In the genomic region with DNA sequence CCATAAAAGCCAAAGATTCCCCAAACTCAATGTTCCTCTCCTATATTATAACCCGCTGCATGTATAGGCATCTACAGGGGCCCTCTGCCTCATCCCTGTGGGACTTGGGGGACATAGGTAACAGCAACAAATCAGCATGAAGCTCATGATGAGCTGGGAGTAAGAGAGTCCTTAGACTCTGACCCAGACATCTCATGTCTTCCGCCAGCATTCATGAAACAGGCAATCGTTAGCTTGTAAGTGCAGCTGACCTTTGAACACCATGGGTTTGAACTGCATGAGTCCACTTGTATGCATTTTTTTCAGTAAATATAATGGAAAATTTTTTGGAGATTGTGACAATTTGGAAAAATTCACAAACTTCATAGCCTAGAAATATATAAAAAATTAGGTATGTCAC, we compare ENCODE assay signal across 1 cellular context.
A peak's percentile ranks its signal among the peaks of the same experiment; 100 is the strongest.
TF ChIP-seq lines count a peak whose summit lies in the region.

No MANE protein-coding gene starts in this region.

TF ChIP-seq in HepG2, 621 proteins besides CTCF, POLR2A, EP300 and RAD21 (continued from another document and continues in another):
- TF ChIP-seq, protein P1, sequence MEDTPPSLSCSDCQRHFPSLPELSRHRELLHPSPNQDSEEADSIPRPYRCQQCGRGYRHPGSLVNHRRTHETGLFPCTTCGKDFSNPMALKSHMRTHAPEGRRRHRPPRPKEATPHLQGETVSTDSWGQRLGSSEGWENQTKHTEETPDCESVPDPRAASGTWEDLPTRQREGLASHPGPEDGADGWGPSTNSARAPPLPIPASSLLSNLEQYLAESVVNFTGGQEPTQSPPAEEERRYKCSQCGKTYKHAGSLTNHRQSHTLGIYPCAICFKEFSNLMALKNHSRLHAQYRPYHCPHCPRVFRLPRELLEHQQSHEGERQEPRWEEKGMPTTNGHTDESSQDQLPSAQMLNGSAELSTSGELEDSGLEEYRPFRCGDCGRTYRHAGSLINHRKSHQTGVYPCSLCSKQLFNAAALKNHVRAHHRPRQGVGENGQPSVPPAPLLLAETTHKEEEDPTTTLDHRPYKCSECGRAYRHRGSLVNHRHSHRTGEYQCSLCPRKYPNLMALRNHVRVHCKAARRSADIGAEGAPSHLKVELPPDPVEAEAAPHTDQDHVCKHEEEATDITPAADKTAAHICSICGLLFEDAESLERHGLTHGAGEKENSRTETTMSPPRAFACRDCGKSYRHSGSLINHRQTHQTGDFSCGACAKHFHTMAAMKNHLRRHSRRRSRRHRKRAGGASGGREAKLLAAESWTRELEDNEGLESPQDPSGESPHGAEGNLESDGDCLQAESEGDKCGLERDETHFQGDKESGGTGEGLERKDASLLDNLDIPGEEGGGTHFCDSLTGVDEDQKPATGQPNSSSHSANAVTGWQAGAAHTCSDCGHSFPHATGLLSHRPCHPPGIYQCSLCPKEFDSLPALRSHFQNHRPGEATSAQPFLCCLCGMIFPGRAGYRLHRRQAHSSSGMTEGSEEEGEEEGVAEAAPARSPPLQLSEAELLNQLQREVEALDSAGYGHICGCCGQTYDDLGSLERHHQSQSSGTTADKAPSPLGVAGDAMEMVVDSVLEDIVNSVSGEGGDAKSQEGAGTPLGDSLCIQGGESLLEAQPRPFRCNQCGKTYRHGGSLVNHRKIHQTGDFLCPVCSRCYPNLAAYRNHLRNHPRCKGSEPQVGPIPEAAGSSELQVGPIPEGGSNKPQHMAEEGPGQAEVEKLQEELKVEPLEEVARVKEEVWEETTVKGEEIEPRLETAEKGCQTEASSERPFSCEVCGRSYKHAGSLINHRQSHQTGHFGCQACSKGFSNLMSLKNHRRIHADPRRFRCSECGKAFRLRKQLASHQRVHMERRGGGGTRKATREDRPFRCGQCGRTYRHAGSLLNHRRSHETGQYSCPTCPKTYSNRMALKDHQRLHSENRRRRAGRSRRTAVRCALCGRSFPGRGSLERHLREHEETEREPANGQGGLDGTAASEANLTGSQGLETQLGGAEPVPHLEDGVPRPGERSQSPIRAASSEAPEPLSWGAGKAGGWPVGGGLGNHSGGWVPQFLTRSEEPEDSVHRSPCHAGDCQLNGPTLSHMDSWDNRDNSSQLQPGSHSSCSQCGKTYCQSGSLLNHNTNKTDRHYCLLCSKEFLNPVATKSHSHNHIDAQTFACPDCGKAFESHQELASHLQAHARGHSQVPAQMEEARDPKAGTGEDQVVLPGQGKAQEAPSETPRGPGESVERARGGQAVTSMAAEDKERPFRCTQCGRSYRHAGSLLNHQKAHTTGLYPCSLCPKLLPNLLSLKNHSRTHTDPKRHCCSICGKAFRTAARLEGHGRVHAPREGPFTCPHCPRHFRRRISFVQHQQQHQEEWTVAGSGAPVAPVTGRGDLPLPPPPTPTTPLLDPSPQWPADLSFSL (CRISPR knock-in tag; IDR thresholded peaks at IDR 0.05) = no peak
- no peak for TF ChIP-seq ZNF12 (CRISPR knock-in tag; IDR thresholded peaks at IDR 0.05)
- TF ChIP-seq, protein P2, sequence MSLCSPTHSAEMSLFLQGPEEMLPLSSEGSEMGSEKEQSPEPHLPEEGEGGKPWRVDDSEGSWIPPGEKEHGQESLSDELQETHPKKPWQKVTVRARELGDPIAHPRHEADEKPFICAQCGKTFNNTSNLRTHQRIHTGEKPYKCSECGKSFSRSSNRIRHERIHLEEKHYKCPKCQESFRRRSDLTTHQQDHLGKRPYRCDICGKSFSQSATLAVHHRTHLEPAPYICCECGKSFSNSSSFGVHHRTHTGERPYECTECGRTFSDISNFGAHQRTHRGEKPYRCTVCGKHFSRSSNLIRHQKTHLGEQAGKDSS (CRISPR knock-in tag; IDR thresholded peaks at IDR 0.05; ENCODE audit: borderline replicate concordance, low read depth) = no peak
- TF ChIP-seq, protein P3, sequence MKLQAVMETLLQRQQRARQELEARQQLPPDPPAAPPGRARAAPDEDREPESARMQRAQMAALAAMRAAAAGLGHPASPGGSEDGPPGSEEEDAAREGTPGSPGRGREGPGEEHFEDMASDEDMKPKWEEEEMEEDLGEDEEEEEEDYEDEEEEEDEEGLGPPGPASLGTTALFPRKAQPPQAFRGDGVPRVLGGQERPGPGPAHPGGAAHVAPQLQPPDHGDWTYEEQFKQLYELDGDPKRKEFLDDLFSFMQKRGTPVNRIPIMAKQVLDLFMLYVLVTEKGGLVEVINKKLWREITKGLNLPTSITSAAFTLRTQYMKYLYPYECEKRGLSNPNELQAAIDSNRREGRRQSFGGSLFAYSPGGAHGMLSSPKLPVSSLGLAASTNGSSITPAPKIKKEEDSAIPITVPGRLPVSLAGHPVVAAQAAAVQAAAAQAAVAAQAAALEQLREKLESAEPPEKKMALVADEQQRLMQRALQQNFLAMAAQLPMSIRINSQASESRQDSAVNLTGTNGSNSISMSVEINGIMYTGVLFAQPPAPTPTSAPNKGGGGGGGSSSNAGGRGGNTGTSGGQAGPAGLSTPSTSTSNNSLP (IDR thresholded peaks at IDR 0.05; ENCODE audit: low read depth, low read length) = no peak
- no peak for TF ChIP-seq ZNF850 (CRISPR knock-in tag; conservative IDR thresholded peaks at IDR 0.05)
- TF ChIP-seq ZNF670 (CRISPR knock-in tag; IDR thresholded peaks at IDR 0.05; ENCODE audit: borderline replicate concordance) = no peak
- peak; percentile 9 for TF ChIP-seq SKI (IDR thresholded peaks at IDR 0.05; ENCODE audit: partially characterized antibody)
- peak; percentile 48 for TF ChIP-seq SAP130 (CRISPR knock-in tag; IDR thresholded peaks at IDR 0.05; ENCODE audit: low read depth)
- TF ChIP-seq MZF1 (CRISPR knock-in tag; IDR thresholded peaks at IDR 0.05; ENCODE audit: borderline replicate concordance) = no peak
- TF ChIP-seq U2AF2 (IDR thresholded peaks at IDR 0.05; ENCODE audit: low read depth, low read length) = no peak
- TF ChIP-seq KDM3A (CRISPR knock-in tag; IDR thresholded peaks at IDR 0.05; ENCODE audit: low read depth) = no peak
- peak; percentile 77 for TF ChIP-seq RXRB (CRISPR knock-in tag; IDR thresholded peaks at IDR 0.05; ENCODE audit: borderline replicate concordance)
- TF ChIP-seq LBX2 (CRISPR knock-in tag; IDR thresholded peaks at IDR 0.05; ENCODE audit: borderline replicate concordance) = no peak
- TF ChIP-seq ZNF317 (CRISPR knock-in tag; IDR thresholded peaks at IDR 0.05) = peak; percentile 56; the same call in 1 of the 2 replicates
- TF ChIP-seq, protein P4, sequence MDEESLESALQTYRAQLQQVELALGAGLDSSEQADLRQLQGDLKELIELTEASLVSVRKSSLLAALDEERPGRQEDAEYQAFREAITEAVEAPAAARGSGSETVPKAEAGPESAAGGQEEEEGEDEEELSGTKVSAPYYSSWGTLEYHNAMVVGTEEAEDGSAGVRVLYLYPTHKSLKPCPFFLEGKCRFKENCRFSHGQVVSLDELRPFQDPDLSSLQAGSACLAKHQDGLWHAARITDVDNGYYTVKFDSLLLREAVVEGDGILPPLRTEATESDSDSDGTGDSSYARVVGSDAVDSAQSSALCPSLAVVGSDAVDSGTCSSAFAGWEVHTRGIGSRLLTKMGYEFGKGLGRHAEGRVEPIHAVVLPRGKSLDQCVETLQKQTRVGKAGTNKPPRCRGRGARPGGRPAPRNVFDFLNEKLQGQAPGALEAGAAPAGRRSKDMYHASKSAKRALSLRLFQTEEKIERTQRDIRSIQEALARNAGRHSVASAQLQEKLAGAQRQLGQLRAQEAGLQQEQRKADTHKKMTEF (CRISPR knock-in tag; IDR thresholded peaks at IDR 0.05) = peak; percentile 22; the same call in 1 of the 2 replicates
- TF ChIP-seq TEAD3 (CRISPR knock-in tag; optimal IDR thresholded peaks at IDR 0.05; ENCODE audit: borderline replicate concordance) = peak; percentile 52
- TF ChIP-seq ZSCAN9 (CRISPR knock-in tag; IDR thresholded peaks at IDR 0.05; ENCODE audit: borderline replicate concordance) = no peak
- peak; percentile 74 for TF ChIP-seq PPARG (CRISPR knock-in tag; conservative IDR thresholded peaks at IDR 0.05)
- TF ChIP-seq PHB2 (IDR thresholded peaks at IDR 0.05; ENCODE audit: partially characterized antibody) = no peak
- TF ChIP-seq KIAA2018 (CRISPR knock-in tag; IDR thresholded peaks at IDR 0.05; ENCODE audit: borderline replicate concordance) = no peak
- TF ChIP-seq, protein P5, sequence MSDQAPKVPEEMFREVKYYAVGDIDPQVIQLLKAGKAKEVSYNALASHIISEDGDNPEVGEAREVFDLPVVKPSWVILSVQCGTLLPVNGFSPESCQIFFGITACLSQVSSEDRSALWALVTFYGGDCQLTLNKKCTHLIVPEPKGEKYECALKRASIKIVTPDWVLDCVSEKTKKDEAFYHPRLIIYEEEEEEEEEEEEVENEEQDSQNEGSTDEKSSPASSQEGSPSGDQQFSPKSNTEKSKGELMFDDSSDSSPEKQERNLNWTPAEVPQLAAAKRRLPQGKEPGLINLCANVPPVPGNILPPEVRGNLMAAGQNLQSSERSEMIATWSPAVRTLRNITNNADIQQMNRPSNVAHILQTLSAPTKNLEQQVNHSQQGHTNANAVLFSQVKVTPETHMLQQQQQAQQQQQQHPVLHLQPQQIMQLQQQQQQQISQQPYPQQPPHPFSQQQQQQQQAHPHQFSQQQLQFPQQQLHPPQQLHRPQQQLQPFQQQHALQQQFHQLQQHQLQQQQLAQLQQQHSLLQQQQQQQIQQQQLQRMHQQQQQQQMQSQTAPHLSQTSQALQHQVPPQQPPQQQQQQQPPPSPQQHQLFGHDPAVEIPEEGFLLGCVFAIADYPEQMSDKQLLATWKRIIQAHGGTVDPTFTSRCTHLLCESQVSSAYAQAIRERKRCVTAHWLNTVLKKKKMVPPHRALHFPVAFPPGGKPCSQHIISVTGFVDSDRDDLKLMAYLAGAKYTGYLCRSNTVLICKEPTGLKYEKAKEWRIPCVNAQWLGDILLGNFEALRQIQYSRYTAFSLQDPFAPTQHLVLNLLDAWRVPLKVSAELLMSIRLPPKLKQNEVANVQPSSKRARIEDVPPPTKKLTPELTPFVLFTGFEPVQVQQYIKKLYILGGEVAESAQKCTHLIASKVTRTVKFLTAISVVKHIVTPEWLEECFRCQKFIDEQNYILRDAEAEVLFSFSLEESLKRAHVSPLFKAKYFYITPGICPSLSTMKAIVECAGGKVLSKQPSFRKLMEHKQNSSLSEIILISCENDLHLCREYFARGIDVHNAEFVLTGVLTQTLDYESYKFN (CRISPR knock-in tag; conservative IDR thresholded peaks at IDR 0.05) = peak; percentile 87
- peak; percentile 80; the same call in 1 of the 2 replicates for TF ChIP-seq HOMEZ (CRISPR knock-in tag; IDR thresholded peaks at IDR 0.05; ENCODE audit: low read depth)
- TF ChIP-seq ZNF589 (CRISPR knock-in tag; conservative IDR thresholded peaks at IDR 0.05) = no peak
- peak; percentile 62; the same call in 1 of the 2 replicates for TF ChIP-seq HMG20A (CRISPR knock-in tag; IDR thresholded peaks at IDR 0.05; ENCODE audit: borderline replicate concordance)
- TF ChIP-seq ZNF614 (CRISPR knock-in tag; IDR thresholded peaks at IDR 0.05; ENCODE audit: borderline replicate concordance) = 0 out of 2 replicates have a peak, but pooled peaks have one; percentile 51
- TF ChIP-seq IRF2 (CRISPR knock-in tag; IDR thresholded peaks at IDR 0.05) = 0 out of 2 replicates have a peak, but pooled peaks have one; percentile 24
- no peak for TF ChIP-seq MEIS2 (CRISPR knock-in tag; IDR thresholded peaks at IDR 0.05)
